ENCODE assay signal across 8 cellular contexts in the genomic region with DNA sequence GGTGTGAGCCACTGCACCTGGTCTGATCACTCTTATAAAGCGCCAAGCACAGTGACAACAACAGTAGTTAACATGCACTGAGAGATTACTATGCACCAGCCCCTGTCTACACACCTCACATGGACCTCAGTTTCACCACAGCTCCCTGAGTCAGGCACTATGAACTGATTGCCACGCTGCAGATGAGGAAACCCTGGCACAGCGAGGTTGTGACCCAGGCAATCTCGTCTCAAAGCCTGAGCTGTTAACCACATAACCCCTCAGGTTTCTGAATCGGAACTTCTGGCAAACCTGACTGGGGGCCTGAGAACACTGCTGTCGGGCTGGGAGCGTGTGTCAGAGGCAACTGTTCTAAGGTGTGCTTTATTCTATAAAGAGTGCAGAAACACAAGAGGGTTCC. TPM values are rescaled to one million over a fixed set of nuclear protein-coding genes. Genes with fewer than 3 reads are reported as not detected.
DNase-seq lines count a peak whose midpoint lies in the region; ATAC-seq and TF ChIP-seq lines count a peak whose summit lies in the region.

No MANE protein-coding gene starts in this region.

- H3F3A ChIP-seq in PC-3 (ENCODE audit: low read length, unreplicated experiment), result no peaks in the 10 kb centered on the region

- H2AFZ ChIP-seq in PC-3 (ENCODE audit: low read length), result no peak overlapping the region

- DNase-seq in PC-3 (no peak), fibroblast of mammary gland (ENCODE audit: low read depth) (peak; percentile 63), AML-193 (lab: John Stamatoyannopoulos, UW) (no peak), UCSD-AML1 (lab: John Stamatoyannopoulos, UW; ENCODE audit: unreplicated experiment) (no peak)
- peak; percentile 62 for DNase-seq in activated T-cell treated with anti-CD3 and anti-CD28 coated beads, Interleukin-2, amount 50 U/mL, for 24 hours
- DNase-seq in stimulated activated CD8-positive, alpha-beta memory T cell treated with anti-CD3 and anti-CD28 coated beads, Interleukin-2, amount 100 ng/mL, for 48 hours (ENCODE audit: low read depth in 2 of 2), result peak; percentile 44 to 61

- no peaks in the 10 kb centered on the region for H3K36me3 ChIP-seq in PC-3 (ENCODE audit: low read depth, low read length)

- H3K4me3 ChIP-seq in PC-3 (ENCODE audit: low read length), result no peak overlapping the region
- H3K4me3 ChIP-seq in fibroblast of mammary gland (ENCODE audit: control insufficient read depth, low read depth, low read length), result no peak overlapping the region

- POLR2A ChIA-PET in PC-3 (lab: Charles Lee; ENCODE audit: unreplicated experiment), result interaction anchor here (0.6 kb wide), 1 partner anchor 56 kb away, joined by 3 read pairs; no protein-coding TSS in a partner anchor

- H3K4me3 Mint-ChIP-seq in activated T-cell treated with anti-CD3 and anti-CD28 coated beads, Interleukin-2, amount 50 U/mL, for 24 hours, result no peak overlapping the region

- H3K27me3 ChIP-seq in PC-3 (ENCODE audit: low read length), result no peaks in the 10 kb centered on the region

- H3K36me3 Mint-ChIP-seq in activated T-cell treated with anti-CD3 and anti-CD28 coated beads, Interleukin-2, amount 50 U/mL, for 24 hours (ENCODE audit: low read depth), result peaks cover 73% of the 10 kb centered on the region

- no peaks in the 10 kb centered on the region for H3K27me3 Mint-ChIP-seq in activated T-cell treated with anti-CD3 and anti-CD28 coated beads, Interleukin-2, amount 50 U/mL, for 24 hours

- no peaks in the 10 kb centered on the region for H3K9me3 ChIP-seq in PC-3 (ENCODE audit: low read length)

- H3K9me3 Mint-ChIP-seq in activated T-cell treated with anti-CD3 and anti-CD28 coated beads, Interleukin-2, amount 50 U/mL, for 24 hours, result no peaks in the 10 kb centered on the region

- BruUV-seq in PC-3 (replicated peaks; lab: Mats Ljungman, UMichigan), result no TSS peak

- H3K4me2 ChIP-seq in PC-3 (ENCODE audit: low read length), result peak overlapping the region; percentile 14; the same call in 1 of the 2 replicates

- no peaks in the 10 kb centered on the region for H4K20me1 ChIP-seq in PC-3 (ENCODE audit: low read length)

- peaks cover 40% of the 10 kb centered on the region for H3K4me1 Mint-ChIP-seq in activated T-cell treated with anti-CD3 and anti-CD28 coated beads, Interleukin-2, amount 50 U/mL, for 24 hours (ENCODE audit: low read depth)

- no peaks in the 10 kb centered on the region for H3K9me2 ChIP-seq in PC-3 (replicated peaks; ENCODE audit: low read length)

- H3K9ac ChIP-seq in PC-3 (ENCODE audit: low read length), result no peak overlapping the region

- ATAC-seq in PC-3, result no peak
- no peak for ATAC-seq in GM21381 (IDR thresholded peaks at IDR 0.05; ENCODE audit: unreplicated experiment)
- no peak for ATAC-seq in GM18511 (IDR thresholded peaks at IDR 0.05; ENCODE audit: unreplicated experiment)

- no peaks in the 10 kb centered on the region for H3K79me2 ChIP-seq in PC-3 (ENCODE audit: low read length)

- intact Hi-C loops in PC-3 (cut with micrococcal nuclease), result no loop called here

- peaks cover 11% of the 10 kb centered on the region for H3K4me1 ChIP-seq in PC-3 (ENCODE audit: insufficient read depth, low read length)

- H3K27ac Mint-ChIP-seq in activated T-cell treated with anti-CD3 and anti-CD28 coated beads, Interleukin-2, amount 50 U/mL, for 24 hours, result peak overlapping the region; percentile 89

- H3K27ac ChIP-seq in PC-3 (ENCODE audit: low read length), result peak overlapping the region; percentile 61

- CTCF ChIA-PET in PC-3 (lab: Charles Lee), result interaction anchor here (0.6 kb wide), 1 partner anchor 35 kb away, joined by 3 read pairs; no protein-coding TSS in a partner anchor

- no peak for TF ChIP-seq CTCF in PC-3 (conservative IDR thresholded peaks at IDR 0.05; ENCODE audit: low read depth, low read length)
- no peak for TF ChIP-seq CTCF in fibroblast of mammary gland (conservative IDR thresholded peaks at IDR 0.05; ENCODE audit: control insufficient read depth, insufficient read depth, low read depth, low read length)

RNA-seq across cellular contexts. Expression of a gene that starts 38.1 kb away (rescaled TPM):
- 318 and 403 TPM in 2 replicates for total RNA-seq in PC-3 (2014; rRNA removed)

Comparison
In these comparisons a context has a peak if more than half of its experiments do, and no peak if none do; other contexts are left out.
1. DNase-seq: peak in activated T-cell treated with anti-CD3 and anti-CD28 coated beads, Interleukin-2, amount 50 U/mL, for 24 hours (single experiment), fibroblast of mammary gland (single experiment) and stimulated activated CD8-positive, alpha-beta memory T cell treated with anti-CD3 and anti-CD28 coated beads, Interleukin-2, amount 100 ng/mL, for 48 hours (2 of 2); none in PC-3 (single experiment), AML-193 (0 of 2) and UCSD-AML1 (single experiment).